9 cellular contexts compared by ENCODE assay signal in the genomic region with DNA sequence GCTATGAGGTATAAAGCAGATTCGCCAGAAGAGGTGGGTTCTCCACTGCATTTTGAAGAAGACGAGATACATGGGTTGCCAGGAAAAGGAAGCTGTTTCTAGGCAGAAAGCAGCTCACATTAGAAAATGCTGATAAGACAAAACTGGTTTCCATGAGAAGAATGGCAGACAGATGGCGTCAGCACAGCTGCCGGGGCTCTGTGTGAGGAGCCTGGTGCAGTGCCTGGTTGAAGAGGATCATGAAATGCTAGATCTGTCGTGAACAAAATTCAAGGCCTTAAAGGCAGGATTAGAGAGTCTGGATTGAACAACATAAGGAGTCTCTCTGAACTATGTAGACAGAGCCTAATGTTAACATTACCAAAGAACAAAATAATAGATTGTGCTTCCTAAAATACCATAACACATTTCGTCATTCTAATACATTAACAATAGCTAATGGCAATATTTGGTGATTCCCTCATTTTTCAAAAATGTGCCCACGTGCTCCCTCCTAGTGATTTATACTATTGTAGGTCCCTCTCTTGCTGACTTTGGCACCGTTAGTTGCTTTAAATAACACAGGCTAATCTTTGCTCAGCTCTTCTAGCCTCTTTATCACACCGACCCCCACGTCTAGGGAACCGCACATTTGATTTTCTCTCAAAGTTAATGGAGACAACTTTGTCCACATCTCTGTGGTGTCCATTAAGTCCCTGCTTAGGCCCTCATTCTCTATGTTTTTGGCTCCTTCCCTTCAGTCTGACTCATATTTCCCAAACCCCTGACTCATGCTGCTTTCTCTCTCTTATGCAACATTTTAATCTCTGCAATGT. TPM values are rescaled to one million over a fixed set of nuclear protein-coding genes. Genes with fewer than 3 reads are reported as not detected.
A peak's percentile ranks its signal among the peaks of the same experiment; 100 is the strongest.
DNase-seq lines count a peak whose midpoint lies in the region; ATAC-seq and TF ChIP-seq lines count a peak whose summit lies in the region.
"Had no signal": no experiment of that assay in that cellular context is flagged by ENCODE, and none has a peak within 500 bp of the region (broad histone marks: within the 10 kb centered on the region; RNA-seq: fewer than 3 reads in every experiment).

No MANE protein-coding gene starts in this region.

- peak overlapping the region; percentile 80 for H3K27ac ChIP-seq in fibroblast of lung (ENCODE audit: insufficient read depth, low read length)
- H3K27ac ChIP-seq in ovary, result peak overlapping the region; percentile 46 to 82

- no peak overlapping the region for H3K27ac Mint-ChIP-seq in activated CD4-positive, alpha-beta memory T cell treated with anti-CD3 and anti-CD28 coated beads, Interleukin-2, amount 10 ng/mL, durations not matched to agents 7 days and 5 days

- no peaks in the 10 kb centered on the region for H4K20me1 ChIP-seq in fibroblast of lung (ENCODE audit: control insufficient read depth, extremely low read depth, insufficient read depth, low read length)

- H3K36me3 Mint-ChIP-seq in activated CD4-positive, alpha-beta memory T cell treated with anti-CD3 and anti-CD28 coated beads, Interleukin-2, amount 10 ng/mL, durations not matched to agents 7 days and 5 days (ENCODE audit: low read depth), result no peaks in the 10 kb centered on the region

- H3K9me3 ChIP-seq in fibroblast of lung (ENCODE audit: control insufficient read depth, insufficient read depth, low read depth, low read length) (no peaks in the 10 kb centered on the region), ovary (no peaks in the 10 kb centered on the region)

- intact Hi-C loops in ovary (cut with DNase I), result no loop called here

- H3K36me3 ChIP-seq in fibroblast of lung (ENCODE audit: control insufficient read depth, insufficient read depth, low read length) (no peaks in the 10 kb centered on the region), ovary (no peaks in the 10 kb centered on the region)

- ATAC-seq in HG02885 (IDR thresholded peaks at IDR 0.05; ENCODE audit: poor library complexity, unreplicated experiment), result no peak

- H3K9ac ChIP-seq in fibroblast of lung (ENCODE audit: insufficient read depth, low read length), result no peak overlapping the region

- peak; percentile 42 for DNase-seq in Caki2 (ENCODE audit: low read depth)
- peak; percentile 98 to 100 for DNase-seq in fibroblast of lung (ENCODE audit: low read depth in 2 of 2)
- DNase-seq in ovary, result peak in 4 of 5 donors; percentile 40 to 52 (median 40)
- no peak for DNase-seq in activated CD4-positive, alpha-beta memory T cell treated with anti-CD3 and anti-CD28 coated beads, Interleukin-2, amount 10 ng/mL, durations not matched to agents 7 days and 5 days
- no peak for DNase-seq in AML-193 (lab: John Stamatoyannopoulos, UW)
- DNase-seq in germinal center (ENCODE audit: low spot score), result no peak
- DNase-seq: activated naive CD4-positive, alpha-beta T cell treated with anti-CD3 and anti-CD28 coated beads, Interleukin-2, amount 50 U/mL, for 16 hours had no signal

- H3K4me2 ChIP-seq in fibroblast of lung (ENCODE audit: extremely low read depth, insufficient read depth, low read length), result no peak overlapping the region

- POLR2A ChIA-PET in activated CD4-positive, alpha-beta memory T cell treated with anti-CD3 and anti-CD28 coated beads, Interleukin-2, amount 10 ng/mL, durations not matched to agents 7 days and 5 days (lab: Charles Lee), result no interaction called here

- no peak for TF ChIP-seq CTCF in fibroblast of lung (conservative IDR thresholded peaks at IDR 0.05 in 1 of 2, IDR thresholded peaks at IDR 0.05 in 1 of 2; ENCODE audit: low read depth in 1 of 2, low read length in 2 of 2)
- no peak for TF ChIP-seq CTCF in ovary (IDR thresholded peaks at IDR 0.05)

- no peak overlapping the region for H3K4me3 Mint-ChIP-seq in activated CD4-positive, alpha-beta memory T cell treated with anti-CD3 and anti-CD28 coated beads, Interleukin-2, amount 10 ng/mL, durations not matched to agents 7 days and 5 days

- CTCF ChIA-PET in activated CD4-positive, alpha-beta memory T cell treated with anti-CD3 and anti-CD28 coated beads, Interleukin-2, amount 10 ng/mL, durations not matched to agents 7 days and 5 days (lab: Charles Lee), result no interaction called here

- H3K27me3 Mint-ChIP-seq in activated CD4-positive, alpha-beta memory T cell treated with anti-CD3 and anti-CD28 coated beads, Interleukin-2, amount 10 ng/mL, durations not matched to agents 7 days and 5 days, result no peaks in the 10 kb centered on the region

- WGBS in ovary, 3 donors, result 28 to 37% (median 30%) methylated on average over 10 to 11 of the region's 11 CpGs

- H3K27me3 ChIP-seq in fibroblast of lung (ENCODE audit: control insufficient read depth, insufficient read depth, low read length), result no peaks in the 10 kb centered on the region
- no peaks in the 10 kb centered on the region for H3K27me3 ChIP-seq in ovary

- TF ChIP-seq POLR2A in ovary (IDR thresholded peaks at IDR 0.05), result no peak

- peaks cover 32% of the 10 kb centered on the region for H3K4me1 ChIP-seq in fibroblast of lung (ENCODE audit: control insufficient read depth, extremely low read depth, insufficient read depth, low read length)
- peaks cover 16% of the 10 kb centered on the region for H3K4me1 ChIP-seq in ovary (ENCODE audit: insufficient read depth)

- H3K4me3 ChIP-seq in fibroblast of lung (replicated peaks in 1 of 4; ENCODE audit: control extremely low read depth in 1 of 4, insufficient read depth in 1 of 4, low read depth in 3 of 4, low read length in 4 of 4) (no peak overlapping the region), ovary (no peak overlapping the region)

- peak; percentile 95 for TF ChIP-seq EP300 in ovary (IDR thresholded peaks at IDR 0.05)

- H3K9me3 Mint-ChIP-seq in activated CD4-positive, alpha-beta memory T cell treated with anti-CD3 and anti-CD28 coated beads, Interleukin-2, amount 10 ng/mL, durations not matched to agents 7 days and 5 days, result no peaks in the 10 kb centered on the region

- in situ Hi-C loops in Caki2 (cut with HindIII; ENCODE audit: low pct_unique_long_range_greater_than_20kb, low sequenced_read_pairs), result no loop called here

- no peak overlapping the region for H2AFZ ChIP-seq in fibroblast of lung (ENCODE audit: low read length)

- no peaks in the 10 kb centered on the region for H3K4me1 Mint-ChIP-seq in activated CD4-positive, alpha-beta memory T cell treated with anti-CD3 and anti-CD28 coated beads, Interleukin-2, amount 10 ng/mL, durations not matched to agents 7 days and 5 days

- H3K79me2 ChIP-seq in fibroblast of lung (ENCODE audit: control insufficient read depth, insufficient read depth, low read length), result no peaks in the 10 kb centered on the region

TF ChIP-seq in PFSK-1, 5 proteins besides CTCF, POLR2A, EP300 and RAD21:
- TF ChIP-seq, protein P1, sequence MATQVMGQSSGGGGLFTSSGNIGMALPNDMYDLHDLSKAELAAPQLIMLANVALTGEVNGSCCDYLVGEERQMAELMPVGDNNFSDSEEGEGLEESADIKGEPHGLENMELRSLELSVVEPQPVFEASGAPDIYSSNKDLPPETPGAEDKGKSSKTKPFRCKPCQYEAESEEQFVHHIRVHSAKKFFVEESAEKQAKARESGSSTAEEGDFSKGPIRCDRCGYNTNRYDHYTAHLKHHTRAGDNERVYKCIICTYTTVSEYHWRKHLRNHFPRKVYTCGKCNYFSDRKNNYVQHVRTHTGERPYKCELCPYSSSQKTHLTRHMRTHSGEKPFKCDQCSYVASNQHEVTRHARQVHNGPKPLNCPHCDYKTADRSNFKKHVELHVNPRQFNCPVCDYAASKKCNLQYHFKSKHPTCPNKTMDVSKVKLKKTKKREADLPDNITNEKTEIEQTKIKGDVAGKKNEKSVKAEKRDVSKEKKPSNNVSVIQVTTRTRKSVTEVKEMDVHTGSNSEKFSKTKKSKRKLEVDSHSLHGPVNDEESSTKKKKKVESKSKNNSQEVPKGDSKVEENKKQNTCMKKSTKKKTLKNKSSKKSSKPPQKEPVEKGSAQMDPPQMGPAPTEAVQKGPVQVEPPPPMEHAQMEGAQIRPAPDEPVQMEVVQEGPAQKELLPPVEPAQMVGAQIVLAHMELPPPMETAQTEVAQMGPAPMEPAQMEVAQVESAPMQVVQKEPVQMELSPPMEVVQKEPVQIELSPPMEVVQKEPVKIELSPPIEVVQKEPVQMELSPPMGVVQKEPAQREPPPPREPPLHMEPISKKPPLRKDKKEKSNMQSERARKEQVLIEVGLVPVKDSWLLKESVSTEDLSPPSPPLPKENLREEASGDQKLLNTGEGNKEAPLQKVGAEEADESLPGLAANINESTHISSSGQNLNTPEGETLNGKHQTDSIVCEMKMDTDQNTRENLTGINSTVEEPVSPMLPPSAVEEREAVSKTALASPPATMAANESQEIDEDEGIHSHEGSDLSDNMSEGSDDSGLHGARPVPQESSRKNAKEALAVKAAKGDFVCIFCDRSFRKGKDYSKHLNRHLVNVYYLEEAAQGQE (IDR thresholded peaks at IDR 0.05; ENCODE audit: insufficient read depth in 1 of 2, low read depth in 2 of 2, low read length in 2 of 2), result no peak; a peak in 1 of 4 replicates
- TF ChIP-seq FOXP2 (optimal IDR thresholded peaks at IDR 0.05; ENCODE audit: borderline replicate concordance, extremely low read depth, extremely low read length, insufficient read depth) (no peak), SIN3A (IDR thresholded peaks at IDR 0.05; ENCODE audit: borderline replicate concordance, insufficient read depth, low read length) (no peak; the same call in 1 of the 2 replicates), POLR2AphosphoS5 (IDR thresholded peaks at IDR 0.05; ENCODE audit: low read depth, low read length) (peak; percentile 33; the same call in 1 of the 2 replicates)
TF ChIP-seq in PFSK-1: peak in this region for 1.

RNA-seq across cellular contexts. Expression of a gene that starts 38.2 kb away (rescaled TPM):
- total RNA-seq in Caki2 (2014; rRNA removed; shearing (Covaris generic); ENCODE audit: low replicate concordance), result 10.0 TPM in 2 replicates
- 123 TPM for polyA plus RNA-seq in PFSK-1 (2012; ENCODE audit: insufficient read length, low read depth)
- total RNA-seq in fibroblast of lung (467 and 615 TPM in 2 replicates), ovary (100 to 1,000 TPM; 204 to 350 (median 282) TPM)
- polyA plus RNA-seq in fibroblast of lung (406 and 724 TPM in 2 replicates), ovary (100 to 1,000 TPM; 238 to 482 TPM)
- 212 and 335 TPM in 2 replicates for polyA plus RNA-seq in fibroblast of lung (2012)
- polyA minus RNA-seq in fibroblast of lung (ENCODE audit: low replicate concordance), result 206 and 268 TPM in 2 replicates
- total RNA-seq in activated CD4-positive, alpha-beta memory T cell treated with anti-CD3 and anti-CD28 coated beads, Interleukin-2, amount 10 ng/mL, durations not matched to agents 7 days and 5 days, result not detected

Comparison
In these comparisons a context has a peak if more than half of its experiments do, and no peak if none do; other contexts are left out.
1. DNase-seq: peak in Caki2 (single experiment), fibroblast of lung (2 of 2) and ovary (4 of 5); none in activated CD4-positive, alpha-beta memory T cell treated with anti-CD3 and anti-CD28 coated beads, Interleukin-2, amount 10 ng/mL, durations not matched to agents 7 days and 5 days (single experiment), AML-193 (0 of 2) and germinal center (single experiment).
2. RNA of a gene that starts 38.2 kb away (total RNA-seq): 467 to 615 TPM in fibroblast of lung and 204 to 350 TPM in ovary; 10.0 TPM in Caki2 and not detected in activated CD4-positive, alpha-beta memory T cell treated with anti-CD3 and anti-CD28 coated beads, Interleukin-2, amount 10 ng/mL, durations not matched to agents 7 days and 5 days; every median in the first group is over 10 times any median in the second.